8 cellular contexts compared by ENCODE assay signal in the genomic region with DNA sequence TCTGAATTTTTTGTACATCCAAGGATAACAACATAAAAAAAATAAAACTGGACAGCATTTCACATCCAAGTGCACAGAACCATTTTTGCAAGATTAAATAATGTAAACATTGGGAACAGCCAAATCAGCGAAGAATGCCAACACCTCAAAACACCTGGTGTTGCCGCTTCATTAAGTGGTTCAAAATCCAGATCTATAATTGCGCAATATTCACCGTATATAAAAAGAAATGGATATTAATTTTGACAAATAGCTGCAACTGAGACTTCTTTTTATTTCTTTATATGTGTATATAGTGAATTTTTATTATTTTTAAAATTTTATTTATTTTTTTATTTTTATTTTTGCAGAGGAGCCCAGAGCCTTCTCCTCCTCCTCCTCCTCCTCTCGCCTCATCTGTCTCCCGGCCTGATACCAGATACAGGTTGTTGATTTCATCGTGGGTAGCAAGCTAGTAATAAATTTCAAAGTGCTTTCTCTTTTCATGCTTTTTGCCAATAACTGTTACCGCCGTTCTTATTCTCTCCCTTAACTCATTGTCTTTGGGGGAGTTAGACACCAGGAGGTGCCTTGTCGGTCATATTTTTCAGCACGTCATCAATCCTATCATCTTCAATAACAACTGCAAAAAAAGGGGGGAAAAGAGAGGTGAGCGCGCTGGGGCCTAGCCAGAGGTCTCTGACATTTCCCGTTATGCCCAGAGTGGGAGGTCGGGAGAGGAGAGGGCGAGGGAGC. TPM values are rescaled to one million over a fixed set of nuclear protein-coding genes. Genes with fewer than 3 reads are reported as not detected.
DNase-seq lines count a peak whose midpoint lies in the region; ATAC-seq and TF ChIP-seq lines count a peak whose summit lies in the region.

No MANE protein-coding gene starts in this region.

- intact Hi-C loops in breast epithelium (cut with DNase I; ENCODE audit: low total_unique reads), result no loop called here
- intact Hi-C loops in activated CD4-positive, alpha-beta T cell treated with anti-CD3 and anti-CD28 coated beads for 36 hours (cut with DNase I, micrococcal nuclease), result loop anchor here in 1 of 2 experiments (10.0 kb wide), 1 partner anchor 1848 kb away; the partner anchor contains the start of gene PAX7

- H3K4me3 Mint-ChIP-seq in stimulated activated naive CD8-positive, alpha-beta T cell treated with anti-CD3 and anti-CD28 coated beads, Interleukin-15, amount 100 ng/mL, for 72 hours, result peak overlapping the region; percentile 41 to 58
- no peak overlapping the region for H3K4me3 Mint-ChIP-seq in activated CD4-positive, alpha-beta T cell treated with anti-CD3 and anti-CD28 coated beads for 36 hours

- H3K4me2 ChIP-seq in SK-N-SH, result peak overlapping the region; percentile 99

- no peak for ATAC-seq in SK-N-SH treated with all-trans-retinoic acid at 6 μM for 48 hours
- ATAC-seq in stimulated activated naive CD8-positive, alpha-beta T cell treated with anti-CD3 and anti-CD28 coated beads, Interleukin-15, amount 100 ng/mL, for 72 hours, result no peak
- ATAC-seq in activated CD4-positive, alpha-beta T cell treated with anti-CD3 and anti-CD28 coated beads for 36 hours, result no peak

- peaks cover 96% of the 10 kb centered on the region for H3K27me3 Mint-ChIP-seq in stimulated activated naive CD8-positive, alpha-beta T cell treated with anti-CD3 and anti-CD28 coated beads, Interleukin-15, amount 100 ng/mL, for 72 hours
- H3K27me3 Mint-ChIP-seq in activated CD4-positive, alpha-beta T cell treated with anti-CD3 and anti-CD28 coated beads for 36 hours, result peaks cover 60% of the 10 kb centered on the region

- TF ChIP-seq CTCF in SK-N-SH (IDR thresholded peaks at IDR 0.05) (no peak), breast epithelium (IDR thresholded peaks at IDR 0.05) (no peak)

- H3K27ac ChIP-seq in SK-N-SH (ENCODE audit: low read depth in 2 of 2, low read length in 1 of 2) (peak overlapping the region in 1 of 2 experiments; percentile 88; a peak in 2 of 4 replicates), breast epithelium (no peak overlapping the region), layer of hippocampus (ENCODE audit: low read depth, low read length) (peak overlapping the region; percentile 94)

- TF ChIP-seq POLR2A in breast epithelium (IDR thresholded peaks at IDR 0.05), result no peak

- WGBS in SK-N-SH (ENCODE audit: low lambda C conversion rate), result 46% methylated on average over 16 of the region's 16 CpGs

- DNase-seq in SK-N-SH (no peak), breast epithelium (ENCODE audit: low spot score in 2 of 2) (no peak), foreskin melanocyte (no peak), epidermal melanocyte (ENCODE audit: insufficient read length, low spot score) (no peak)
- DNase-seq in stimulated activated naive CD8-positive, alpha-beta T cell treated with anti-CD3 and anti-CD28 coated beads, Interleukin-15, amount 100 ng/mL, for 72 hours, result no peak
- DNase-seq in activated CD4-positive, alpha-beta T cell treated with anti-CD3 and anti-CD28 coated beads for 36 hours, result no peak

- TF ChIP-seq RAD21 in SK-N-SH (IDR thresholded peaks at IDR 0.05; ENCODE audit: low read length), result no peak

- H3K4me3 ChIP-seq in SK-N-SH (ENCODE audit: low read depth in 2 of 2, low read length in 1 of 2) (peak overlapping the region; percentile 68 to 74), breast epithelium (peak overlapping the region; percentile 69 to 88 (median 71))

- H3K4me1 Mint-ChIP-seq in stimulated activated naive CD8-positive, alpha-beta T cell treated with anti-CD3 and anti-CD28 coated beads, Interleukin-15, amount 100 ng/mL, for 72 hours, result peaks cover 34% of the 10 kb centered on the region
- peaks cover 14% of the 10 kb centered on the region for H3K4me1 Mint-ChIP-seq in activated CD4-positive, alpha-beta T cell treated with anti-CD3 and anti-CD28 coated beads for 36 hours

- H3K36me3 ChIP-seq in SK-N-SH (replicated peaks in 1 of 2; ENCODE audit: control insufficient read depth in 1 of 2, insufficient read depth in 2 of 2, low read length in 1 of 2) (no peaks in the 10 kb centered on the region), breast epithelium (no peaks in the 10 kb centered on the region)

- no peaks in the 10 kb centered on the region for H4K20me1 ChIP-seq in SK-N-SH (ENCODE audit: insufficient read depth)

- H3K36me3 Mint-ChIP-seq in activated CD4-positive, alpha-beta T cell treated with anti-CD3 and anti-CD28 coated beads for 36 hours (ENCODE audit: low read depth), result no peaks in the 10 kb centered on the region

- H3F3A ChIP-seq in SK-N-SH (replicated peaks; ENCODE audit: insufficient read depth), result no peaks in the 10 kb centered on the region

- H2AFZ ChIP-seq in SK-N-SH (ENCODE audit: low read depth), result no peak overlapping the region

- POLR2A ChIA-PET in SK-N-SH (lab: Yijun Ruan, JAX), result interaction anchor here (1.1 to 2.6 kb wide), 2 partner anchors 9 to 19 kb away, joined by 4 to 14 read pairs; no protein-coding TSS in a partner anchor
- POLR2A ChIA-PET in activated CD4-positive, alpha-beta T cell treated with anti-CD3 and anti-CD28 coated beads for 36 hours (lab: Charles Lee), result interaction anchor here (0.7 kb wide), 1 partner anchor 11 kb away, joined by 4 read pairs; no protein-coding TSS in a partner anchor

- H3K27me3 ChIP-seq in SK-N-SH (ENCODE audit: insufficient read depth), result 0 out of 2 replicates have a peak, but pooled peaks cover 3% of the 10 kb centered on the region
- H3K27me3 ChIP-seq in breast epithelium, result no peaks in the 10 kb centered on the region
- peaks cover 2% of the 10 kb centered on the region for H3K27me3 ChIP-seq in layer of hippocampus (ENCODE audit: control insufficient read depth, insufficient read depth, low read length)

- H3K9me2 ChIP-seq in SK-N-SH, result no peaks in the 10 kb centered on the region

- CTCF ChIA-PET in SK-N-SH (lab: Yijun Ruan, JAX), result interaction anchor here (0.7 to 14.4 kb wide), 34 partner anchors 9 to 381 kb away, joined by 3 to 286 read pairs (median 4); no protein-coding TSS in a partner anchor
- CTCF ChIA-PET in activated CD4-positive, alpha-beta T cell treated with anti-CD3 and anti-CD28 coated beads for 36 hours (lab: Charles Lee), result interaction anchor here (0.7 to 1.3 kb wide), 5 partner anchors 10 to 747 kb away, joined by 3 to 5 read pairs (median 3); no protein-coding TSS in a partner anchor

- no peak overlapping the region for H3K9ac ChIP-seq in SK-N-SH

- TF ChIP-seq EP300 in SK-N-SH (IDR thresholded peaks at IDR 0.05; ENCODE audit: borderline replicate concordance in 1 of 2, low read depth in 1 of 2, low read length in 1 of 2), result no peak

- H3K79me2 ChIP-seq in SK-N-SH (ENCODE audit: insufficient read depth), result peaks cover 8% of the 10 kb centered on the region; the same call in 1 of the 2 replicates

- no peaks in the 10 kb centered on the region for H3K9me3 Mint-ChIP-seq in stimulated activated naive CD8-positive, alpha-beta T cell treated with anti-CD3 and anti-CD28 coated beads, Interleukin-15, amount 100 ng/mL, for 72 hours
- no peaks in the 10 kb centered on the region for H3K9me3 Mint-ChIP-seq in activated CD4-positive, alpha-beta T cell treated with anti-CD3 and anti-CD28 coated beads for 36 hours (ENCODE audit: low read depth)

- H3K4me1 ChIP-seq in SK-N-SH (ENCODE audit: control insufficient read depth in 1 of 2, insufficient read depth in 2 of 2, low read depth in 1 of 2, low read length in 1 of 2) (peaks cover 0 to 46% of the 10 kb centered on the region in 2 experiments; a peak in 2 of 4 replicates), breast epithelium (peaks cover 3 to 12% of the 10 kb centered on the region in 2 donors)

- H3K9me3 ChIP-seq in SK-N-SH (no peaks in the 10 kb centered on the region), breast epithelium (no peaks in the 10 kb centered on the region)

- no peak overlapping the region for H3K27ac Mint-ChIP-seq in stimulated activated naive CD8-positive, alpha-beta T cell treated with anti-CD3 and anti-CD28 coated beads, Interleukin-15, amount 100 ng/mL, for 72 hours
- H3K27ac Mint-ChIP-seq in activated CD4-positive, alpha-beta T cell treated with anti-CD3 and anti-CD28 coated beads for 36 hours, result no peak overlapping the region

TF ChIP-seq in SK-N-SH, 30 proteins besides CTCF, POLR2A, EP300 and RAD21:
- TF ChIP-seq NFIC (IDR thresholded peaks at IDR 0.05; ENCODE audit: borderline replicate concordance) (no peak), EZH2phosphoT487 (IDR thresholded peaks at IDR 0.05; ENCODE audit: borderline replicate concordance, low read depth) (no peak), JUND (IDR thresholded peaks at IDR 0.05) (no peak), GATA2 (CRISPR knock-in tag; IDR thresholded peaks at IDR 0.05) (no peak), MXI1 (IDR thresholded peaks at IDR 0.05; ENCODE audit: low read depth, low read length) (no peak), ELF1 (IDR thresholded peaks at IDR 0.05) (no peak), FOXJ3 (CRISPR knock-in tag; IDR thresholded peaks at IDR 0.05) (no peak), MEF2A (IDR thresholded peaks at IDR 0.05; ENCODE audit: borderline replicate concordance, low read depth) (no peak), RXRA (IDR thresholded peaks at IDR 0.05; ENCODE audit: borderline replicate concordance, low read depth) (no peak)

TF ChIP-seq in SK-N-SH treated with all-trans-retinoic acid at 6 μM for 48 hours, 23 proteins besides CTCF, POLR2A, EP300 and RAD21:
- TF ChIP-seq CSRNP3 (CRISPR knock-in tag; IDR thresholded peaks at IDR 0.05), result no peak

RNA-seq across cellular contexts. Expression of gene CAMK2N1, which starts 2.7 kb away (rescaled TPM):
- polyA plus RNA-seq in SK-N-SH (2012; rRNA removed), result 2.8 and 5.3 TPM in 2 replicates
- polyA plus RNA-seq in SK-N-SH (2012; cell fraction: cytosol; rRNA removed), result 8.4 and 9.9 TPM in 2 replicates
- 1.3 and 1.6 TPM in 2 replicates for polyA plus RNA-seq in SK-N-SH (2012; cell fraction: nucleus; rRNA removed)
- total RNA-seq in breast epithelium, result 10 to 100 TPM in 2 of 3 donors, 1 to 10 TPM in 1; 5.6 to 26.9 (median 17.0) TPM
- total RNA-seq in activated CD4-positive, alpha-beta T cell treated with anti-CD3 and anti-CD28 coated beads for 36 hours, result under 1 TPM; 0.48 to 0.49 TPM

RNA-seq across cellular contexts. Expression of gene MUL1, which starts 24.7 kb away (rescaled TPM):
- 22.8 and 26.4 TPM in 2 replicates for polyA plus RNA-seq in SK-N-SH (2012; rRNA removed)
- polyA plus RNA-seq in SK-N-SH (2012; cell fraction: cytosol; rRNA removed), result 13.8 and 20.8 TPM in 2 replicates
- polyA plus RNA-seq in SK-N-SH (2012; cell fraction: nucleus; rRNA removed), result 12.8 and 16.0 TPM in 2 replicates
- total RNA-seq in breast epithelium, result 10 to 100 TPM; 25.4 to 35.1 (median 29.6) TPM
- total RNA-seq in activated CD4-positive, alpha-beta T cell treated with anti-CD3 and anti-CD28 coated beads for 36 hours, result 10 to 100 TPM in 1 of 2 experiments, 1 to 10 TPM in 1; 9.0 to 13.1 TPM

Comparison
In these comparisons a context has a peak if more than half of its experiments do, and no peak if none do; other contexts are left out.
1. RNA of gene CAMK2N1, which starts 2.7 kb away (total RNA-seq): 5.6 to 26.9 TPM in breast epithelium; 0.48 to 0.49 TPM in activated CD4-positive, alpha-beta T cell treated with anti-CD3 and anti-CD28 coated beads for 36 hours; every median in the first group is over 4 times any median in the second.